In genomic region chr15:50879016-50879415, GRCh38 we compare ENCODE assay signal across 11 cellular contexts. TPM values are rescaled to one million over a fixed set of nuclear protein-coding genes. Genes with fewer than 3 reads are reported as not detected.
DNase-seq lines count a peak whose midpoint lies in the region; ATAC-seq and TF ChIP-seq lines count a peak whose summit lies in the region.
"Had no signal": no experiment of that assay in that cellular context is flagged by ENCODE, and none has a peak within 500 bp of the region (broad histone marks: within the 10 kb centered on the region; RNA-seq: fewer than 3 reads in every experiment).

No MANE protein-coding gene starts in this region.

- TF ChIP-seq CTCF in A673 (conservative IDR thresholded peaks at IDR 0.05; ENCODE audit: low read depth, low read length) (no peak), RWPE2 (IDR thresholded peaks at IDR 0.05; ENCODE audit: poor library complexity, severe bottlenecking) (no peak), GM23338 (conservative IDR thresholded peaks at IDR 0.05; ENCODE audit: low read depth in 2 of 2) (no peak), lower leg skin (IDR thresholded peaks at IDR 0.05) (no peak)

- H3K4me3 ChIP-seq in A673 (ENCODE audit: low read depth, low read length, poor library complexity, severe bottlenecking) = no peak overlapping the region
- H3K4me3 ChIP-seq in RWPE2 (ENCODE audit: severe bottlenecking) = no peak overlapping the region
- H3K4me3 ChIP-seq in GM23338 = no peak overlapping the region
- H3K4me3 ChIP-seq in lower leg skin (ENCODE audit: low read depth, poor library complexity, severe bottlenecking) = no peak overlapping the region
- H3K4me3 ChIP-seq: left ventricle myocardium inferior had no signal

- CTCF ChIA-PET in A673 (lab: Charles Lee) = no interaction called here

- H3K4me1 Mint-ChIP-seq in GM23338 = peaks cover 8% of the 10 kb centered on the region

- H3K27ac ChIP-seq in A673 (ENCODE audit: low read depth, low read length, poor library complexity, severe bottlenecking) (peak overlapping the region; percentile 1), RWPE2 (ENCODE audit: poor library complexity, severe bottlenecking) (peak overlapping the region; percentile 63), GM23338 (ENCODE audit: low read depth) (no peak overlapping the region)
- H3K27ac ChIP-seq: left ventricle myocardium inferior had no signal

- peak; percentile 66 for ATAC-seq in GM18907 (IDR thresholded peaks at IDR 0.05; ENCODE audit: unreplicated experiment)
- ATAC-seq in HG02943 (IDR thresholded peaks at IDR 0.05; ENCODE audit: low read depth, unreplicated experiment) = peak; percentile 45
- ATAC-seq in RWPE2 (ENCODE audit: low read depth) = no peak
- ATAC-seq in GM23338 = no peak

- H3K36me3 ChIP-seq in A673 (ENCODE audit: insufficient read depth, low read length, poor library complexity, severe bottlenecking) (no peaks in the 10 kb centered on the region), RWPE2 (ENCODE audit: low read depth) (no peaks in the 10 kb centered on the region), GM23338 (ENCODE audit: insufficient read depth) (no peaks in the 10 kb centered on the region)
- H3K36me3 ChIP-seq: left ventricle myocardium inferior had no signal

- H3K9me3 ChIP-seq in A673 (ENCODE audit: low read depth, low read length, poor library complexity, severe bottlenecking) (no peaks in the 10 kb centered on the region), RWPE2 (ENCODE audit: severe bottlenecking) (no peaks in the 10 kb centered on the region)
- H3K9me3 ChIP-seq: left ventricle myocardium inferior had no signal

- no peak overlapping the region for H2AFZ ChIP-seq in GM23338

- no peaks in the 10 kb centered on the region for H3F3A ChIP-seq in GM23338 (replicated peaks; ENCODE audit: low read depth)

- H3K9me2 ChIP-seq in GM23338 (ENCODE audit: insufficient read depth) = no peaks in the 10 kb centered on the region

- H3K36me3 Mint-ChIP-seq in GM23338 (ENCODE audit: low read depth) = no peaks in the 10 kb centered on the region

- intact Hi-C loops in A673 (cut with micrococcal nuclease; ENCODE audit: unreplicated experiment) = loop anchor here (10.0 kb wide), 2 partner anchors 114 to 524 kb away; partner anchors contain the start of genes GABPB1 and SPPL2A
- intact Hi-C loops in lower leg skin (cut with DNase I; ENCODE audit: low total_unique reads) = loop anchor here (5.0 kb wide), 1 partner anchor 197 kb away; no protein-coding TSS in a partner anchor

- no peak overlapping the region for H3K4me3 Mint-ChIP-seq in GM23338

- DNase-seq in A673 (ENCODE audit: low spot score) = no peak
- no peak for DNase-seq in RWPE2 (ENCODE audit: low spot score)
- no peak for DNase-seq in HUDEP-2 (lab: John Stamatoyannopoulos, UW; ENCODE audit: unreplicated experiment in 76 of 76)
- DNase-seq in NCI-H446 (lab: John Stamatoyannopoulos, UW) = no peak
- DNase-seq in GM23338 (ENCODE audit: low spot score) = no peak
- DNase-seq in lower leg skin (ENCODE audit: low spot score in 2 of 2) = no peak
- DNase-seq: DMS79 treated with DMSO at 0.1 percent for 48 hours, left ventricle myocardium inferior, T1000 had no signal

- no peak for TF ChIP-seq POLR2A in lower leg skin (IDR thresholded peaks at IDR 0.05)

- no peaks in the 10 kb centered on the region for H3K79me2 ChIP-seq in GM23338 (replicated peaks; ENCODE audit: insufficient read depth)

- H4K20me1 ChIP-seq in GM23338 (replicated peaks; ENCODE audit: insufficient read depth) = no peaks in the 10 kb centered on the region

- H3K4me2 ChIP-seq in GM23338 = no peak overlapping the region

- BruUV-seq in A673 (replicated peaks; lab: Mats Ljungman, UMichigan) = no TSS peak

- H3K27me3 Mint-ChIP-seq in GM23338 (ENCODE audit: insufficient read depth, low read depth, poor library complexity) = no peaks in the 10 kb centered on the region

- H3K27ac Mint-ChIP-seq in GM23338 = no peak overlapping the region

- peaks cover 19% of the 10 kb centered on the region for H3K4me1 ChIP-seq in A673 (ENCODE audit: insufficient read depth, low read length, poor library complexity, severe bottlenecking)
- peaks cover 30% of the 10 kb centered on the region for H3K4me1 ChIP-seq in RWPE2 (ENCODE audit: insufficient read depth, poor library complexity, severe bottlenecking)
- H3K4me1 ChIP-seq in GM23338 (ENCODE audit: insufficient read depth) = no peaks in the 10 kb centered on the region

- H3K27me3 ChIP-seq in A673 (replicated peaks; ENCODE audit: insufficient read depth, low read depth, low read length, poor library complexity) (no peaks in the 10 kb centered on the region), RWPE2 (ENCODE audit: insufficient read depth, poor library complexity, severe bottlenecking) (no peaks in the 10 kb centered on the region), GM23338 (ENCODE audit: insufficient read depth) (no peaks in the 10 kb centered on the region)

- H3K9me3 Mint-ChIP-seq in GM23338 = no peaks in the 10 kb centered on the region

- POLR2A ChIA-PET in A673 (lab: Charles Lee; ENCODE audit: low non-redundant PET) = interaction anchor here (0.6 to 0.7 kb wide), 2 partner anchors 118 to 260 kb away, joined by 4 read pairs; no protein-coding TSS in a partner anchor

- 38 to 39% methylated on average over 2 of the region's 2 CpGs for WGBS in lower leg skin, 2 donors

TF ChIP-seq in GM23338, 12 proteins besides CTCF, POLR2A, EP300 and RAD21:
- TF ChIP-seq NANOG (IDR thresholded peaks at IDR 0.05; ENCODE audit: borderline replicate concordance) (no peak), STAT1 (IDR thresholded peaks at IDR 0.05; ENCODE audit: unreplicated experiment) (no peak), ZNF331 (CRISPR knock-in tag; IDR thresholded peaks at IDR 0.05; ENCODE audit: low read depth) (no peak), POLR2AphosphoS5 (IDR thresholded peaks at IDR 0.05; ENCODE audit: low read depth) (no peak), CREB1 (CRISPR knock-in tag; IDR thresholded peaks at IDR 0.05; ENCODE audit: low read depth) (no peak), EZH2phosphoT487 (IDR thresholded peaks at IDR 0.05; ENCODE audit: unreplicated experiment) (no peak), JUNB (IDR thresholded peaks at IDR 0.05; ENCODE audit: unreplicated experiment) (no peak), ETS1 (IDR thresholded peaks at IDR 0.05) (no peak), EZH2 (IDR thresholded peaks at IDR 0.05; ENCODE audit: low read depth, unreplicated experiment) (no peak), ZNF114 (CRISPR knock-in tag; IDR thresholded peaks at IDR 0.05) (no peak), REST (IDR thresholded peaks at IDR 0.05; ENCODE audit: unreplicated experiment) (no peak)

RNA-seq across cellular contexts. Expression of gene AP4E1, which starts 29.5 kb away (rescaled TPM):
- total RNA-seq in A673 (2021) = 13.7 and 13.9 TPM in 2 replicates
- 12.4 and 15.4 TPM in 2 replicates for total RNA-seq in GM23338 (2014; rRNA removed; shearing (Covaris generic))
- 4.3 and 4.4 TPM in 2 replicates for polyA plus RNA-seq in GM23338 (2016; fragmentation: Nextera tagmentation; extraction: Ambion mirVana)
- 10 to 100 TPM; 13.6 to 18.2 (median 15.2) TPM for total RNA-seq in lower leg skin

Comparison
In these comparisons a context has a peak if more than half of its experiments do, and no peak if none do; other contexts are left out.
1. ATAC-seq: peak in GM18907 (single experiment) and HG02943 (single experiment); none in RWPE2 (single experiment) and GM23338 (single experiment).